Comparison of ENCODE assay signal across 11 cellular contexts in the genomic region with DNA sequence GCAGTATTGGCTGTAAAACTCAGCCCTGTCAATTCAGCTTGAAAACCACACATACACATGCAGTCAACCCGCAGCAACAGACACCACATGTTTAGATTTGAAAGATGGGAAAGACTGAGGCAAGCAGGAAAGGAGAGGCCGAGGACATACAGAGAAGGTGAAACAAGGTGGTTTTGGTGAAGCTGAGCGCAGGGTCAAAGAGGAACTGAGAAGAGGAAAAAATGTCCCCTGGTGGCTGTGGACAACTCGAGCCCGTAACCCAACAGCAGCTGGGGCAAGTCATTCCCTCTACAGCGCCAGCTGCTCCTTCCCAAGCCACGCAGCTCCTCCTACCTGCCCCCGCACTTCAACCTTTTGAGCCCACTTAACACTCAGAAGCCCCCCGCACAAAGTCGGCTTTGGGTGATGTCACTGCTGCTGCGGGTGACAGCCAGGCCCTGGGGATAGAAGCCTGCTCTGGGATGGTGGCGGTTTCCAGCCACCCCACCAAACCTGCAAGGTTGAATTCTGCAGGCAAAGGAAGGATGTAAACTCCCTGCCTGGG.
DNase-seq lines count a peak whose midpoint lies in the region; ATAC-seq and TF ChIP-seq lines count a peak whose summit lies in the region.
"Had no signal": no experiment of that assay in that cellular context is flagged by ENCODE, and none has a peak within 500 bp of the region (broad histone marks: within the 10 kb centered on the region; RNA-seq: fewer than 3 reads in every experiment).

No MANE protein-coding gene starts in this region.

- peaks cover 27% of the 10 kb centered on the region for H3K4me1 ChIP-seq in neural progenitor cell

- TF ChIP-seq CTCF in neural progenitor cell (IDR thresholded peaks at IDR 0.05) = no peak

- H3K27me3 Mint-ChIP-seq in neural progenitor cell (ENCODE audit: insufficient read depth, low read depth) = peaks cover 9% of the 10 kb centered on the region

- peaks cover 63% of the 10 kb centered on the region for H3K4me1 Mint-ChIP-seq in neural progenitor cell

- no peak for DNase-seq in neural progenitor cell (ENCODE audit: low spot score)
- no peak for DNase-seq in activated naive CD4-positive, alpha-beta T cell treated with anti-CD3 and anti-CD28 coated beads, Interleukin-2, amount 50 U/mL, for 72 hours (ENCODE audit: low spot score in 2 of 2)
- no peak for DNase-seq in SHP77 (lab: John Stamatoyannopoulos, UW)
- no peak for DNase-seq in NCI-H345 treated with DMSO at 0.1 percent for 48 hours (lab: John Stamatoyannopoulos, UW; ENCODE audit: unreplicated experiment)
- DNase-seq in NCI-H1930 (lab: John Stamatoyannopoulos, UW) = no peak
- DNase-seq: activated naive CD4-positive, alpha-beta T cell; kidney glomerular epithelial cell had no signal

- H3K4me3 Mint-ChIP-seq in neural progenitor cell = no peak overlapping the region

- H3K36me3 ChIP-seq in neural progenitor cell = no peaks in the 10 kb centered on the region

- peak; percentile 72 for ATAC-seq in GM18502 (IDR thresholded peaks at IDR 0.05; ENCODE audit: poor library complexity, unreplicated experiment)
- peak; percentile 75 for ATAC-seq in GM21529 (IDR thresholded peaks at IDR 0.05; ENCODE audit: unreplicated experiment)
- ATAC-seq in HG03442 (IDR thresholded peaks at IDR 0.05; ENCODE audit: unreplicated experiment) = peak; percentile 61
- ATAC-seq in activated naive CD4-positive, alpha-beta T cell treated with anti-CD3 and anti-CD28 coated beads, Interleukin-2, amount 50 U/mL, for 72 hours = no peak

- H3K36me3 Mint-ChIP-seq in neural progenitor cell = no peaks in the 10 kb centered on the region
- H3K36me3 Mint-ChIP-seq in activated naive CD4-positive, alpha-beta T cell treated with anti-CD3 and anti-CD28 coated beads, Interleukin-2, amount 50 U/mL, for 72 hours = no peaks in the 10 kb centered on the region

- no peaks in the 10 kb centered on the region for H3K27me3 ChIP-seq in neural progenitor cell

- no peaks in the 10 kb centered on the region for H3K9me3 Mint-ChIP-seq in neural progenitor cell
- H3K9me3 Mint-ChIP-seq in activated naive CD4-positive, alpha-beta T cell treated with anti-CD3 and anti-CD28 coated beads, Interleukin-2, amount 50 U/mL, for 72 hours = no peaks in the 10 kb centered on the region

- H3K9ac ChIP-seq in neural progenitor cell = no peak overlapping the region

- H3K4me3 ChIP-seq in neural progenitor cell = no peak overlapping the region
- H3K4me3 ChIP-seq: skin epidermis had no signal

- H3K27ac ChIP-seq in neural progenitor cell = no peak overlapping the region
- H3K27ac ChIP-seq: skin epidermis had no signal

- H3K4me2 ChIP-seq in neural progenitor cell = no peak overlapping the region

- no peaks in the 10 kb centered on the region for H3K79me2 ChIP-seq in neural progenitor cell (ENCODE audit: low read depth)

- H4K20me1 ChIP-seq in neural progenitor cell (ENCODE audit: low read depth) = no peaks in the 10 kb centered on the region

- H3F3A ChIP-seq in neural progenitor cell (ENCODE audit: low read depth) = no peaks in the 10 kb centered on the region

- H3K27ac Mint-ChIP-seq in neural progenitor cell = peak overlapping the region; percentile 55
- no peak overlapping the region for H3K27ac Mint-ChIP-seq in activated naive CD4-positive, alpha-beta T cell treated with anti-CD3 and anti-CD28 coated beads, Interleukin-2, amount 50 U/mL, for 72 hours

- H2AFZ ChIP-seq in neural progenitor cell (replicated peaks) = no peak overlapping the region

- H3K9me3 ChIP-seq in neural progenitor cell (ENCODE audit: low read depth) = no peaks in the 10 kb centered on the region

Comparison
In these comparisons a context has a peak if more than half of its experiments do, and no peak if none do; other contexts are left out.
1. ATAC-seq: peak in GM18502 (single experiment), GM21529 (single experiment) and HG03442 (single experiment); none in activated naive CD4-positive, alpha-beta T cell treated with anti-CD3 and anti-CD28 coated beads, Interleukin-2, amount 50 U/mL, for 72 hours (0 of 2).